1 cellular context compared by ENCODE assay signal in the genomic region with DNA sequence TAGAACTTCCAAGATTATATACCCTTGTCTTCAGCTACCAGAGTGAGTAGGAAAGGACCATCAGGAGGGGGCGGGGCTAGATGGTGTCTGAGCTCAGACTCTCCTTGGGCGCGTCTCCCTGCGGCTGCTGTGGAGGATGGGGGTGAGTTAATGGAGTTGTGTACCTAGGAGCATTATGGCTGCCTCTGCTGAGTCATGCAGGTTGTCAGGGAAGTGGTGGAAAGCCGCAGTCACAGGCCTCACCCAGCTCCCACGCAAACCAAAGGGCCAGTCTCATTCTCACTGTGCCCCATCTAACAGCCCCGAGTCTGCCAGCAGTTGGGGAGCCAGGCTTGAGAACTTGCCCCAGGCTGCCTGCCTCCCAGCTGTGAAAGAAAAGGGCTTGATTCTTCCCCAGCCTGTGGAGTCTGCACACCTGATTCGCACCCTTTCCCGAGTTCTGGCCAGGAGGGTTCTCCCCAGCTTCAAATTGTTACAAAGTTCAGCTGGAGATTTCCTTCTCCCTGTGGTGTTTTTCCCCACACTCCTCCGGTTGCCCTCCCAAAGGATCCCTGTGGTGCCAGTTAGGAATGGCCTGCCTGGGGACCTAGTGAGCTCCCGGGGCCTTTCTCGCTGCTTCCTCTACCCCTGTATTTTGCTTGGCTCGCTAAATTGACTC.
TF ChIP-seq lines count a peak whose summit lies in the region.

No MANE protein-coding gene starts in this region.

TF ChIP-seq in K562, 482 proteins besides CTCF, POLR2A, EP300 and RAD21 (continued from another document and continues in another):
- TF ChIP-seq ZNF217 (CRISPR knock-in tag; IDR thresholded peaks at IDR 0.05) (no peak), COPS2 (conservative IDR thresholded peaks at IDR 0.05) (no peak), TRIM24 (IDR thresholded peaks at IDR 0.05) (no peak), NRF1 (conservative IDR thresholded peaks at IDR 0.05 in 1 of 2, IDR thresholded peaks at IDR 0.05 in 1 of 2) (0 out of 4 replicates have a peak, but pooled peaks of 1 of the 2 experiments have one; percentile 31), SFPQ (IDR thresholded peaks at IDR 0.05; ENCODE audit: low read depth, low read length) (no peak), SMARCE1 (IDR thresholded peaks at IDR 0.05) (peak; percentile 44; the same call in 1 of the 2 replicates), SOX6 (IDR thresholded peaks at IDR 0.05) (no peak), RBBP5 (IDR thresholded peaks at IDR 0.05; ENCODE audit: borderline replicate concordance, insufficient read depth, low read length, poor library complexity, severe bottlenecking) (no peak), GTF2B (IDR thresholded peaks at IDR 0.05; ENCODE audit: extremely low read depth, insufficient read length) (no peak), ZNF354B (CRISPR knock-in tag; IDR thresholded peaks at IDR 0.05) (no peak), CBFA2T2 (conservative IDR thresholded peaks at IDR 0.05) (no peak), CHD2 (IDR thresholded peaks at IDR 0.05; ENCODE audit: low read depth, low read length) (no peak), ELF1 (tag; IDR thresholded peaks at IDR 0.05) (no peak), ETS1 (conservative IDR thresholded peaks at IDR 0.05; ENCODE audit: control insufficient read depth, low read depth, low read length) (no peak), ZNF24 (IDR thresholded peaks at IDR 0.05) (peak; percentile 58; the same call in 1 of the 2 replicates), SNRNP70 (optimal IDR thresholded peaks at IDR 0.05; ENCODE audit: low read depth, low read length) (no peak), ZNF324 (CRISPR knock-in tag; IDR thresholded peaks at IDR 0.05) (no peak), RB1 (IDR thresholded peaks at IDR 0.05; ENCODE audit: low read depth) (no peak), ZNF384 (IDR thresholded peaks at IDR 0.05; ENCODE audit: low read depth, low read length) (no peak), ZNF280B (CRISPR knock-in tag; IDR thresholded peaks at IDR 0.05) (no peak), POLR2G (IDR thresholded peaks at IDR 0.05; ENCODE audit: low read depth, low read length) (no peak), NFXL1 (CRISPR knock-in tag; IDR thresholded peaks at IDR 0.05) (no peak), CBFA2T3 (IDR thresholded peaks at IDR 0.05) (no peak), CCAR2 (IDR thresholded peaks at IDR 0.05; ENCODE audit: low read depth, low read length) (no peak), ARID2 (IDR thresholded peaks at IDR 0.05) (no peak), CBX1 (IDR thresholded peaks at IDR 0.05; ENCODE audit: low read depth) (no peak), ZNF551 (CRISPR knock-in tag; IDR thresholded peaks at IDR 0.05) (no peak), IRF9 (tag; IDR thresholded peaks at IDR 0.05) (no peak), MAFK (IDR thresholded peaks at IDR 0.05; ENCODE audit: low read length) (peak; percentile 54; the same call in 1 of the 2 replicates), RUNX1 (IDR thresholded peaks at IDR 0.05; ENCODE audit: low read depth) (no peak), FOXA3 (CRISPR knock-in tag; conservative IDR thresholded peaks at IDR 0.05 in 1 of 2, IDR thresholded peaks at IDR 0.05 in 1 of 2) (no peak), SPI1 (IDR thresholded peaks at IDR 0.05; ENCODE audit: borderline replicate concordance, low read depth, low read length) (0 out of 2 replicates have a peak, but pooled peaks have one; percentile 12), YY1 (IDR thresholded peaks at IDR 0.05; ENCODE audit: borderline replicate concordance in 1 of 3, control insufficient read depth in 1 of 3, extremely low read depth in 1 of 3, insufficient read depth in 3 of 3, insufficient read length in 1 of 3, insufficient replicate concordance in 2 of 3, low read depth in 1 of 3, low read length in 2 of 3) (peak in 1 of 3 experiments; percentile 75), EGR1 (conservative IDR thresholded peaks at IDR 0.05) (0 out of 2 replicates have a peak, but pooled peaks have one; percentile 27), PHF21A (IDR thresholded peaks at IDR 0.05; ENCODE audit: borderline replicate concordance, low read depth) (no peak), CEBPB (tag; IDR thresholded peaks at IDR 0.05) (no peak), TAF7 (tag; IDR thresholded peaks at IDR 0.05) (no peak), JUND (IDR thresholded peaks at IDR 0.05; ENCODE audit: borderline replicate concordance, low read depth, low read length) (peak; percentile 44; the same call in 1 of the 2 replicates), JUND (tag; IDR thresholded peaks at IDR 0.05; ENCODE audit: borderline replicate concordance, low read depth, low read length) (peak; percentile 13; the same call in 1 of the 3 replicates), PCBP1 (IDR thresholded peaks at IDR 0.05; ENCODE audit: low read depth, low read length, poor library complexity, severe bottlenecking) (no peak), TCF7L2 (IDR thresholded peaks at IDR 0.05; ENCODE audit: low read depth, low read length) (no peak), BACH1 (tag; IDR thresholded peaks at IDR 0.05) (peak; percentile 72), TAF9B (IDR thresholded peaks at IDR 0.05; ENCODE audit: partially characterized antibody) (no peak), SMAD2 (IDR thresholded peaks at IDR 0.05; ENCODE audit: low read depth, low read length) (no peak), ILF3 (IDR thresholded peaks at IDR 0.05; ENCODE audit: borderline replicate concordance) (no peak), MAFF (IDR thresholded peaks at IDR 0.05; ENCODE audit: low read length) (peak; percentile 44; the same call in 1 of the 2 replicates), SIRT6 (IDR thresholded peaks at IDR 0.05; ENCODE audit: low read depth, low read length) (no peak), SMAD4 (CRISPR knock-in tag; conservative IDR thresholded peaks at IDR 0.05) (no peak), WHSC1 (IDR thresholded peaks at IDR 0.05; ENCODE audit: low read length) (no peak)
- TF ChIP-seq, protein P1, sequence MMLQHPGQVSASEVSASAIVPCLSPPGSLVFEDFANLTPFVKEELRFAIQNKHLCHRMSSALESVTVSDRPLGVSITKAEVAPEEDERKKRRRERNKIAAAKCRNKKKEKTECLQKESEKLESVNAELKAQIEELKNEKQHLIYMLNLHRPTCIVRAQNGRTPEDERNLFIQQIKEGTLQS (IDR thresholded peaks at IDR 0.05): peak; percentile 28; the same call in 1 of the 2 replicates
- TF ChIP-seq, protein P1 (CRISPR knock-in tag; conservative IDR thresholded peaks at IDR 0.05): no peak
- TF ChIP-seq, protein P2, sequence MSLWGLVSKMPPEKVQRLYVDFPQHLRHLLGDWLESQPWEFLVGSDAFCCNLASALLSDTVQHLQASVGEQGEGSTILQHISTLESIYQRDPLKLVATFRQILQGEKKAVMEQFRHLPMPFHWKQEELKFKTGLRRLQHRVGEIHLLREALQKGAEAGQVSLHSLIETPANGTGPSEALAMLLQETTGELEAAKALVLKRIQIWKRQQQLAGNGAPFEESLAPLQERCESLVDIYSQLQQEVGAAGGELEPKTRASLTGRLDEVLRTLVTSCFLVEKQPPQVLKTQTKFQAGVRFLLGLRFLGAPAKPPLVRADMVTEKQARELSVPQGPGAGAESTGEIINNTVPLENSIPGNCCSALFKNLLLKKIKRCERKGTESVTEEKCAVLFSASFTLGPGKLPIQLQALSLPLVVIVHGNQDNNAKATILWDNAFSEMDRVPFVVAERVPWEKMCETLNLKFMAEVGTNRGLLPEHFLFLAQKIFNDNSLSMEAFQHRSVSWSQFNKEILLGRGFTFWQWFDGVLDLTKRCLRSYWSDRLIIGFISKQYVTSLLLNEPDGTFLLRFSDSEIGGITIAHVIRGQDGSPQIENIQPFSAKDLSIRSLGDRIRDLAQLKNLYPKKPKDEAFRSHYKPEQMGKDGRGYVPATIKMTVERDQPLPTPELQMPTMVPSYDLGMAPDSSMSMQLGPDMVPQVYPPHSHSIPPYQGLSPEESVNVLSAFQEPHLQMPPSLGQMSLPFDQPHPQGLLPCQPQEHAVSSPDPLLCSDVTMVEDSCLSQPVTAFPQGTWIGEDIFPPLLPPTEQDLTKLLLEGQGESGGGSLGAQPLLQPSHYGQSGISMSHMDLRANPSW (CRISPR knock-in tag; IDR thresholded peaks at IDR 0.05): no peak
- TF ChIP-seq, protein P3, sequence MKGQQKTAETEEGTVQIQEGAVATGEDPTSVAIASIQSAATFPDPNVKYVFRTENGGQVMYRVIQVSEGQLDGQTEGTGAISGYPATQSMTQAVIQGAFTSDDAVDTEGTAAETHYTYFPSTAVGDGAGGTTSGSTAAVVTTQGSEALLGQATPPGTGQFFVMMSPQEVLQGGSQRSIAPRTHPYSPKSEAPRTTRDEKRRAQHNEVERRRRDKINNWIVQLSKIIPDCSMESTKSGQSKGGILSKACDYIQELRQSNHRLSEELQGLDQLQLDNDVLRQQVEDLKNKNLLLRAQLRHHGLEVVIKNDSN (CRISPR knock-in tag; IDR thresholded peaks at IDR 0.05): no peak
- TF ChIP-seq, protein P4, sequence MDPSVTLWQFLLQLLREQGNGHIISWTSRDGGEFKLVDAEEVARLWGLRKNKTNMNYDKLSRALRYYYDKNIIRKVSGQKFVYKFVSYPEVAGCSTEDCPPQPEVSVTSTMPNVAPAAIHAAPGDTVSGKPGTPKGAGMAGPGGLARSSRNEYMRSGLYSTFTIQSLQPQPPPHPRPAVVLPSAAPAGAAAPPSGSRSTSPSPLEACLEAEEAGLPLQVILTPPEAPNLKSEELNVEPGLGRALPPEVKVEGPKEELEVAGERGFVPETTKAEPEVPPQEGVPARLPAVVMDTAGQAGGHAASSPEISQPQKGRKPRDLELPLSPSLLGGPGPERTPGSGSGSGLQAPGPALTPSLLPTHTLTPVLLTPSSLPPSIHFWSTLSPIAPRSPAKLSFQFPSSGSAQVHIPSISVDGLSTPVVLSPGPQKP (CRISPR knock-in tag; IDR thresholded peaks at IDR 0.05): no peak
